In the genomic region with DNA sequence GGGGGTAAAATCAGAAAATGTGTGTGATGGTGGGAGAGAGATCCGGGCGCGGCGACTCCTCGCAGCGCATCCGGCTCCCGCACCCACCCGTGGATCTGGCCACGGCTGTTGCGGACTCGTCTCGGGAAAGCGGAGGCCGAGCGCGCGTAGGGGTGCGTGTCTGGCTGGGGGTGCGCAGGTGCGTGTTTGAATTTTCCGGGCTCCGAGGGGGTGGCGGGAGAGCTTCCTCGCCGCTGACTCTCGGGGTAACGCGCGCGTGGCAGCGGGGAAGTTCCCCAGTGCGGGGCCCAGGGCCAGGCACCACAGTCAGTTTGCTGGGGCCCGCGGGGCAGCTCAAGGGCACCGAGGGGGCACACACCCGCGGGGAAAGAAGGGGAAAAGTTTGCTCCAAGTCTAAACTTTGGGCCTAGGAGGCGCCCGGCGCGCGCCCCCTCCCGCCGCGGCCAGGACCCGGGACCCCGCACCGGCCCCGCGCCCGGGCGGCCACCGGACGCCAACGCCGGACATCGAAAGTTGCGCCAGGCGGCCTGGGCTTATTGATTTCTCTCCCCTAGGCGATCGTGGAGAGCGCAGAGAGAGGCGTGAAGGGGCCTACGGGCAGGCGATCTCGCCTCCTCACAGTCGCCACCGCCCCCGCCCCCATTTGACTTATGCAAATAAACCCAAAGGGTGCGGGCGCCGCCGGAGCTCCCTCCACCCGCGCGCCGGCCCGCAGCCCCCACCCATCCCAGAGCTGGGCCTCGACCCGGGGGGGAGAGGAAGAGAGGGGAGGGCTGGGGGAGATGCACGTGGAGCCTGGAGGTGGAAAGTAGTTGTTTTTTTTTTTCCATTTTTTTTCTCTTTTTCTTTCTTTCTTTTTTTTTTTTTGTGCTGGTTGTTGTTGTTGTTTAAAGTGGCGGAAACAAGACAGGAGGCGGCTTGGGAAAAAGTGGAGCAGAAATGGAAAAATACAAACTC, we compare ENCODE assay signal across 8 cellular contexts. TPM values are rescaled to one million over a fixed set of nuclear protein-coding genes. Genes with fewer than 3 reads are reported as not detected.
A peak's percentile ranks its signal among the peaks of the same experiment; 100 is the strongest.
DNase-seq lines count a peak whose midpoint lies in the region; ATAC-seq and TF ChIP-seq lines count a peak whose summit lies in the region.

No MANE protein-coding gene starts in this region.

- peak overlapping the region; percentile 93 for H2BK120ac ChIP-seq in neuronal stem cell (ENCODE audit: low read depth, low read length)

- H3K27me3 ChIP-seq in AG04450 (ENCODE audit: control insufficient read depth, insufficient read depth, low read length) (no peaks in the 10 kb centered on the region), neuronal stem cell (ENCODE audit: control insufficient read depth in 3 of 3, insufficient read depth in 3 of 3, low read depth in 1 of 3, low read length in 3 of 3) (no peaks in the 10 kb centered on the region), testis (no peaks in the 10 kb centered on the region)

- H3K9ac ChIP-seq in neuronal stem cell (ENCODE audit: low read depth, low read length, poor library complexity): peak overlapping the region; percentile 99

- H2BK12ac ChIP-seq in neuronal stem cell (ENCODE audit: low read length): peak overlapping the region; percentile 99

- peaks cover 15% of the 10 kb centered on the region for H3K79me1 ChIP-seq in neuronal stem cell (ENCODE audit: low read depth, low read length)

- H3K27ac ChIP-seq in AG04450 (ENCODE audit: low read depth, low read length) (peak overlapping the region; percentile 76), neuronal stem cell (replicated peaks; ENCODE audit: low read length) (peak overlapping the region; percentile 90), testis (peak overlapping the region; percentile 94 to 95)

- no peak overlapping the region for H4K91ac ChIP-seq in neuronal stem cell (ENCODE audit: low read depth, low read length, poor library complexity)

- H3K4ac ChIP-seq in neuronal stem cell (ENCODE audit: low read length): peak overlapping the region; percentile 53

- H3K4me3 ChIP-seq in AG04450 (ENCODE audit: low read depth, low read length): peak overlapping the region; percentile 87
- H3K4me3 ChIP-seq in neuronal stem cell (ENCODE audit: low read length in 2 of 2): peak overlapping the region; percentile 76 to 92
- peak overlapping the region; percentile 79 to 80 for H3K4me3 ChIP-seq in testis

- H3K36me3 ChIP-seq in neuronal stem cell (replicated peaks in 1 of 2; ENCODE audit: control insufficient read depth in 2 of 2, insufficient read depth in 2 of 2, low read length in 2 of 2) (no peaks in the 10 kb centered on the region), testis (ENCODE audit: low read depth, missing control alignments) (no peaks in the 10 kb centered on the region)

- H3K4me2 ChIP-seq in neuronal stem cell (ENCODE audit: insufficient read depth, low read length, poor library complexity, severe bottlenecking): peak overlapping the region; percentile 90

- intact Hi-C loops in testis (cut with DNase I; ENCODE audit: low total_unique reads): no loop called here

- POLR2A ChIA-PET in AG04450 (lab: Yijun Ruan, JAX): interaction anchor here (0.6 to 1.5 kb wide), 7 partner anchors 40 to 464 kb away, joined by 3 to 11 read pairs (median 5); no protein-coding TSS in a partner anchor

- H3K23ac ChIP-seq in neuronal stem cell (ENCODE audit: low read depth, low read length, poor library complexity): peak overlapping the region; percentile 80

- H2BK15ac ChIP-seq in neuronal stem cell (ENCODE audit: low read length): peak overlapping the region; percentile 98

- CTCF ChIA-PET in AG04450 (lab: Charles Lee): interaction anchor here (0.6 to 0.8 kb wide), 2 partner anchors 62 to 66 kb away, joined by 3 read pairs; no protein-coding TSS in a partner anchor

- H3K4me1 ChIP-seq in neuronal stem cell (ENCODE audit: control insufficient read depth in 2 of 2, insufficient read depth in 1 of 2, low read depth in 1 of 2, low read length in 2 of 2) (peaks cover 6 to 16% of the 10 kb centered on the region in 2 donors), testis (peaks cover 9% of the 10 kb centered on the region)

- peak; percentile 37 for ATAC-seq in GM21723 (IDR thresholded peaks at IDR 0.05; ENCODE audit: unreplicated experiment)

- H2AFZ ChIP-seq in neuronal stem cell (ENCODE audit: low read length): peak overlapping the region; percentile 95

- peak overlapping the region; percentile 99 for H3K14ac ChIP-seq in neuronal stem cell (ENCODE audit: low read length)

- peak overlapping the region; percentile 98 for H2BK5ac ChIP-seq in neuronal stem cell (ENCODE audit: low read length)

- H2AK5ac ChIP-seq in neuronal stem cell (ENCODE audit: low read depth, low read length): peak overlapping the region; percentile 94

- DNase-seq in AG04450 (ENCODE audit: low read depth, low spot score) (no peak), germinal center (ENCODE audit: low spot score) (peak; percentile 61), neuronal stem cell (ENCODE audit: low spot score) (peak; percentile 80), testis (peak; percentile 83), HPDE6-E6E7 (ENCODE audit: extremely low spot score) (no peak)
- peak; percentile 88 for DNase-seq in activated effector memory CD4-positive, alpha-beta T cell treated with anti-CD3 and anti-CD28 coated beads, Interleukin-2, amount 50 U/mL, for 16 hours

- no peak for TF ChIP-seq CTCF in AG04450 (IDR thresholded peaks at IDR 0.05; ENCODE audit: low read depth, low read length)
- TF ChIP-seq CTCF in testis (IDR thresholded peaks at IDR 0.05): no peak

- no CpG with 5 or more reads among the region's 84 CpGs for WGBS in neuronal stem cell (ENCODE audit: extremely low coverage in 2 of 2, insufficient read length in 2 of 2, insufficient replicate concordance in 1 of 2), 2 donors
- 0% methylated on average over 58 to 84 of the region's 84 CpGs for WGBS in testis, 2 donors

- H3K18ac ChIP-seq in neuronal stem cell (ENCODE audit: low read length): peak overlapping the region; percentile 100

- H3K9me3 ChIP-seq in AG04450 (ENCODE audit: control insufficient read depth, insufficient read depth, low read length): no peaks in the 10 kb centered on the region
- no peaks in the 10 kb centered on the region for H3K9me3 ChIP-seq in neuronal stem cell (replicated peaks in 1 of 2; ENCODE audit: control insufficient read depth in 2 of 2, insufficient read depth in 1 of 2, low read depth in 1 of 2, low read length in 2 of 2)
- no peaks in the 10 kb centered on the region for H3K9me3 ChIP-seq in testis

- no peak for TF ChIP-seq POLR2A in testis (IDR thresholded peaks at IDR 0.05)

- peak overlapping the region; percentile 82 for H4K8ac ChIP-seq in neuronal stem cell (ENCODE audit: low read depth, low read length)

TF ChIP-seq in PFSK-1, 5 proteins besides CTCF, POLR2A, EP300 and RAD21:
- TF ChIP-seq TAF1 (IDR thresholded peaks at IDR 0.05; ENCODE audit: borderline replicate concordance, insufficient read depth, low read length): no peak
- peak; percentile 22 for TF ChIP-seq FOXP2 (optimal IDR thresholded peaks at IDR 0.05; ENCODE audit: borderline replicate concordance, extremely low read depth, extremely low read length, insufficient read depth)
TF ChIP-seq in PFSK-1: peak in this region for 1.

RNA-seq across cellular contexts. Expression of a gene that starts 0.6 kb away (rescaled TPM):
- polyA plus RNA-seq in AG04450 (2011; rRNA removed) (53.3 and 56.6 TPM in 2 replicates), testis (ENCODE audit: insufficient read depth, low read depth, low replicate concordance) (37.8 TPM)
- 294 TPM in 2 replicates for polyA minus RNA-seq in AG04450 (2011; rRNA and poly(A)+ RNA removed)
- 11.1 TPM for polyA plus RNA-seq in PFSK-1 (2012; ENCODE audit: insufficient read length, low read depth)
- polyA plus RNA-seq in neuronal stem cell (2013, experiment 1 of 2): 24.4 TPM
- 26.0 TPM for polyA plus RNA-seq in neuronal stem cell (2013, experiment 2 of 2)
- total RNA-seq in testis: 100 to 1,000 TPM in 1 of 2 donors, 10 to 100 TPM in 1; 75.9 to 105 TPM

Comparison
In these comparisons a context has a peak if more than half of its experiments do, and no peak if none do; other contexts are left out.
1. DNase-seq: peak in activated effector memory CD4-positive, alpha-beta T cell treated with anti-CD3 and anti-CD28 coated beads, Interleukin-2, amount 50 U/mL, for 16 hours (single experiment), germinal center (single experiment), neuronal stem cell (single experiment) and testis (single experiment); none in AG04450 (single experiment) and HPDE6-E6E7 (single experiment).
2. Peak in every context shown above with its lines, with median percentiles within 50 percentile points of each other: H3K27ac ChIP-seq and H3K4me3 ChIP-seq.